Comparison of ENCODE assay signal across 19 cellular contexts in the genomic region with DNA sequence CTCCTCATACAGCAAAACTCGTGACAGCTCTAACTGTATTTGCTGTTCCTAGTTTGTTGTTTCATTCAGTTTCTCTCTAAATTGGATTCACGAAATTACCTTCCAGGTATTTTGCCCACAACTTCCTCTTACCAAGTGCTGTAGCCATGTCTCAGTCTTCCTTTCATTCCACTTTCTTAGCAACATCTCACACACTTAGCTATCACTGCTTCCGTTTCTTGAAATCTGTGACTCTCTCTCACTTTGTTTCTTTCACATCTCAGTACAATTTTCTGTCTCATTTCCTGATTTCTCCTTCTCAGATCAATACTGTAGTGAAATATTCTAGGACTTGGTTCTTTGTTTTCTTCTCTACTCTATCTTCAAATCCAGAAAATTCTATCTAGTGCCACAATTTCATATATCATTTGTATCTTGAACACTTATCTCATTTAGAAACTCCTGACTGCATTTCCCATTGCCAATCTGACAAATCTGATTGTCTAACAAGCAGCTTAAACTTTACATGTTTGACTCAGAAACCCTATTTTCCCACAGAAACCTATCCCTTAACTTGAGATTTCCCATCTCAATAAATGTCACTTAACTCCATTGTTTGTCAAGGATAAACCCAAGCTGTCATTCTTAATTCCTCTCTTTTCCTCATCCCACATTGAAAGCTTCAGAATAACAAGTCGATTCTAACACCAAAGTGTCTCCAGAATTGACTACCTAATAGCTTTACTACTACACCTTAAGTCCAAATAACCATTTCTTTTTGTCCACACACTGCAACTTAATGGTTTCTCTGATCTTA.
A peak's percentile ranks its signal among the peaks of the same experiment; 100 is the strongest.
DNase-seq lines count a peak whose midpoint lies in the region; ATAC-seq, FAIRE-seq and TF ChIP-seq lines count a peak whose summit lies in the region.
"Had no signal": no experiment of that assay in that cellular context is flagged by ENCODE, and none has a peak within 500 bp of the region (broad histone marks: within the 10 kb centered on the region; RNA-seq: fewer than 3 reads in every experiment).

No MANE protein-coding gene starts in this region.

- no peaks in the 10 kb centered on the region for H3K4me1 ChIP-seq in psoas muscle
- H3K4me1 ChIP-seq: BLaER1 had no signal

- DNase-seq in GM12891 (ENCODE audit: insufficient read length, low spot score) (no peak), HTR-8/SVneo (ENCODE audit: insufficient read length, low spot score) (no peak), nephron progenitor cell (no peak), NCI-H2171 (lab: John Stamatoyannopoulos, UW) (no peak), left lobe of liver (ENCODE audit: low spot score) (no peak), psoas muscle (no peak), globus pallidus (ENCODE audit: low spot score) (no peak)
- DNase-seq: 8988T; CD4-positive, alpha-beta memory T cell; DMS153; DMS79; GDM1; HCEC 1CT; KBM-7 had no signal

- no peaks in the 10 kb centered on the region for H3K4me1 Mint-ChIP-seq in nephron progenitor cell
- H3K4me1 Mint-ChIP-seq: CD14-positive monocyte; CD4-positive, alpha-beta memory T cell; IgD-negative memory B cell had no signal

- H3K27ac Mint-ChIP-seq in nephron progenitor cell: peak overlapping the region; percentile 15
- H3K27ac Mint-ChIP-seq: CD14-positive monocyte; CD4-positive, alpha-beta memory T cell; IgD-negative memory B cell had no signal

- H3K27me3 Mint-ChIP-seq in nephron progenitor cell (ENCODE audit: low read depth, poor library complexity): no peaks in the 10 kb centered on the region
- H3K27me3 Mint-ChIP-seq: CD4-positive, alpha-beta memory T cell; IgD-negative memory B cell had no signal

- no peaks in the 10 kb centered on the region for H3K9me3 ChIP-seq in psoas muscle
- H3K9me3 ChIP-seq: BLaER1 had no signal

- ATAC-seq in GM21717 (IDR thresholded peaks at IDR 0.05; ENCODE audit: unreplicated experiment) (peak; percentile 81), left lobe of liver (no peak), psoas muscle (no peak)
- ATAC-seq: HepG2 had no signal

- no peaks in the 10 kb centered on the region for H3K36me3 Mint-ChIP-seq in nephron progenitor cell (ENCODE audit: low read depth)
- H3K36me3 Mint-ChIP-seq: CD14-positive monocyte; CD4-positive, alpha-beta memory T cell; IgD-negative memory B cell had no signal

- WGBS in psoas muscle, 3 donors: 73 to 75% (median 74%) methylated on average over 4 of the region's 4 CpGs

- no peaks in the 10 kb centered on the region for H3K36me3 ChIP-seq in psoas muscle (ENCODE audit: insufficient read depth in 1 of 2, low read depth in 1 of 2)
- H3K36me3 ChIP-seq: BLaER1 had no signal

- no peak overlapping the region for H3K27ac ChIP-seq in psoas muscle
- H3K27ac ChIP-seq: BLaER1 had no signal

- intact Hi-C loops in psoas muscle (cut with DNase I): no loop called here

- H3K9me3 Mint-ChIP-seq in nephron progenitor cell: no peaks in the 10 kb centered on the region

- no peaks in the 10 kb centered on the region for H3K27me3 ChIP-seq in psoas muscle (ENCODE audit: insufficient read depth in 3 of 3, low read length in 2 of 3)
- H3K27me3 ChIP-seq: BLaER1 had no signal

- no peak for TF ChIP-seq CTCF in nephron progenitor cell (IDR thresholded peaks at IDR 0.05)
- TF ChIP-seq CTCF in psoas muscle (IDR thresholded peaks at IDR 0.05): no peak

- no peak for FAIRE-seq in GM12891 (lab: Jason Lieb, UNC)
- peak; percentile 48 for FAIRE-seq in HTR-8/SVneo (lab: Jason Lieb, UNC)
- FAIRE-seq: HepG2 had no signal

- no peak for TF ChIP-seq POLR2A in GM12891 (IDR thresholded peaks at IDR 0.05; ENCODE audit: low read depth, low read length)

- H3K4me3 ChIP-seq in psoas muscle: no peak overlapping the region
- H3K4me3 ChIP-seq: BLaER1 had no signal

- H3K4me3 Mint-ChIP-seq in nephron progenitor cell: no peak overlapping the region
- H3K4me3 Mint-ChIP-seq: CD14-positive monocyte; CD4-positive, alpha-beta memory T cell; IgD-negative memory B cell had no signal

TF ChIP-seq in GM12891, 5 proteins besides CTCF, POLR2A, EP300 and RAD21:
- no peak for TF ChIP-seq TAF1 (IDR thresholded peaks at IDR 0.05; ENCODE audit: low read depth, low read length)
- TF ChIP-seq SPI1 (IDR thresholded peaks at IDR 0.05; ENCODE audit: low read depth, low read length): peak; percentile 32; the same call in 1 of the 2 replicates
- no peak for TF ChIP-seq POLR2AphosphoS5 (IDR thresholded peaks at IDR 0.05; ENCODE audit: low read depth, low read length)
- no peak for TF ChIP-seq POU2F2 (IDR thresholded peaks at IDR 0.05; ENCODE audit: low read depth, low read length)
